Comparison of ENCODE assay signal across 9 cellular contexts in genomic region chr2:234488913-234489451, GRCh38. TPM values are rescaled to one million over a fixed set of nuclear protein-coding genes. Genes with fewer than 3 reads are reported as not detected.
A peak's percentile ranks its signal among the peaks of the same experiment; 100 is the strongest.
DNase-seq lines count a peak whose midpoint lies in the region; ATAC-seq, FAIRE-seq and TF ChIP-seq lines count a peak whose summit lies in the region.
"Had no signal": no experiment of that assay in that cellular context is flagged by ENCODE, and none has a peak within 500 bp of the region (broad histone marks: within the 10 kb centered on the region; RNA-seq: fewer than 3 reads in every experiment).

No MANE protein-coding gene starts in this region.

- H3K27ac Mint-ChIP-seq in HFFc6 = no peak overlapping the region

- no peaks in the 10 kb centered on the region for H3K36me3 ChIP-seq in SJCRH30

- no peak overlapping the region for H3K4me3 ChIP-seq in SJCRH30

- H3K4me3 Mint-ChIP-seq in HFFc6 = no peak overlapping the region

- no peak for TF ChIP-seq CTCF in HFFc6 (IDR thresholded peaks at IDR 0.05)

- no peaks in the 10 kb centered on the region for H3K4me1 ChIP-seq in SJCRH30

- H3K9me3 ChIP-seq in SJCRH30 (replicated peaks) = no peaks in the 10 kb centered on the region

- peaks cover 11% of the 10 kb centered on the region for H3K4me1 Mint-ChIP-seq in HFFc6 (ENCODE audit: low read depth)

- no peaks in the 10 kb centered on the region for H3K36me3 Mint-ChIP-seq in HFFc6 (ENCODE audit: low read depth)

- peak; percentile 69 for ATAC-seq in HG03342 (IDR thresholded peaks at IDR 0.05; ENCODE audit: unreplicated experiment)

- DNase-seq in GM19239 (ENCODE audit: insufficient read length, low spot score) (peak; percentile 51), SJCRH30 (no peak), HTR-8/SVneo (ENCODE audit: insufficient read length, low spot score) (no peak), inferior parietal cortex (ENCODE audit: extremely low spot score) (no peak), HFFc6 (no peak)
- DNase-seq in activated T-cell treated with anti-CD3 and anti-CD28 coated beads, Interleukin-2, amount 50 U/mL, for 1 hour = peak; percentile 73
- DNase-seq in stimulated activated CD4-positive, alpha-beta T cell treated with anti-CD3 and anti-CD28 coated beads, Interleukin-1b, Interleukin-23, amount 100 ng/mL, for 48 hours = peak; percentile 61

- FAIRE-seq in GM19239 (lab: Jason Lieb, UNC) = peak; percentile 96
- FAIRE-seq in HTR-8/SVneo (lab: Jason Lieb, UNC) = no peak
- FAIRE-seq: endothelial cell of umbilical vein had no signal

- H3K9me3 Mint-ChIP-seq in HFFc6 = no peaks in the 10 kb centered on the region

- H3K27ac ChIP-seq in SJCRH30 = no peak overlapping the region

- H3K27me3 ChIP-seq in SJCRH30 = no peaks in the 10 kb centered on the region

- H3K27me3 Mint-ChIP-seq in HFFc6 (ENCODE audit: insufficient read depth) = peaks cover 1% of the 10 kb centered on the region; the same call in 1 of the 2 replicates

RNA-seq across cellular contexts. Expression of gene ARL4C, which starts 7.9 kb away (rescaled TPM):
- total RNA-seq in SJCRH30 (2014; rRNA removed; shearing (Covaris generic)) = 12.2 and 13.0 TPM in 2 replicates
- total RNA-seq in HFFc6 (2021; fragmentation: NEBNext Ultra II Directional; extraction: Animal tissue kit (Norgen Biotek cat#: 25700)) = 1 to 10 TPM; 3.6 to 6.5 (median 6.0) TPM

Comparison
In these comparisons a context has a peak if more than half of its experiments do, and no peak if none do; other contexts are left out.
1. DNase-seq: peak in GM19239 (single experiment), activated T-cell treated with anti-CD3 and anti-CD28 coated beads, Interleukin-2, amount 50 U/mL, for 1 hour (single experiment) and stimulated activated CD4-positive, alpha-beta T cell treated with anti-CD3 and anti-CD28 coated beads, Interleukin-1b, Interleukin-23, amount 100 ng/mL, for 48 hours (single experiment); none in SJCRH30 (0 of 2), HTR-8/SVneo (single experiment), inferior parietal cortex (single experiment) and HFFc6 (single experiment).